11 cellular contexts compared by ENCODE assay signal in genomic region chr9:84123648-84124406, GRCh38.
DNase-seq lines count a peak whose midpoint lies in the region; ATAC-seq and TF ChIP-seq lines count a peak whose summit lies in the region.
"Had no signal": no experiment of that assay in that cellular context is flagged by ENCODE, and none has a peak within 500 bp of the region (broad histone marks: within the 10 kb centered on the region; RNA-seq: fewer than 3 reads in every experiment).

No MANE protein-coding gene starts in this region.

- H2BK5ac ChIP-seq in H9 (ENCODE audit: insufficient read length, low read length) = no peak overlapping the region

- H3K36me3 Mint-ChIP-seq in H9 (ENCODE audit: insufficient read depth in 1 of 3, low read depth in 3 of 3) (no peaks in the 10 kb centered on the region), CD14-positive monocyte (no peaks in the 10 kb centered on the region)

- no peak overlapping the region for H4K5ac ChIP-seq in H9 (ENCODE audit: insufficient read length, low read depth, low read length)

- no peak overlapping the region for H3K4ac ChIP-seq in H9 (ENCODE audit: low read depth, low read length)

- H3K36me3 ChIP-seq in mucosa of descending colon (ENCODE audit: low read depth) = no peaks in the 10 kb centered on the region
- no peaks in the 10 kb centered on the region for H3K36me3 ChIP-seq in spleen
- H3K36me3 ChIP-seq: thyroid gland had no signal

- intact Hi-C loops in mucosa of descending colon (cut with DNase I, micrococcal nuclease) (no loop called here), CD14-positive monocyte (cut with micrococcal nuclease) (no loop called here), spleen (cut with DNase I; ENCODE audit: low total_unique reads) (no loop called here)

- no peak overlapping the region for H2BK120ac ChIP-seq in H9 (ENCODE audit: low read depth, low read length, poor library complexity, severe bottlenecking)

- ATAC-seq in GM19023 (IDR thresholded peaks at IDR 0.05; ENCODE audit: unreplicated experiment) (peak; percentile 94), GM21717 (IDR thresholded peaks at IDR 0.05; ENCODE audit: unreplicated experiment) (peak; percentile 98), HG03159 (IDR thresholded peaks at IDR 0.05; ENCODE audit: unreplicated experiment) (peak; percentile 90), mucosa of descending colon (peak; percentile 74)

- no peak overlapping the region for H2AK5ac ChIP-seq in H9 (ENCODE audit: insufficient read length, low read length)

- no peak overlapping the region for H3K18ac ChIP-seq in H9 (ENCODE audit: insufficient read length, low read depth, low read length)

- no peak overlapping the region for H4K8ac ChIP-seq in H9 (replicated peaks; ENCODE audit: insufficient read length, low read depth, low read length)

- H3K9me3 ChIP-seq in mucosa of descending colon (no peaks in the 10 kb centered on the region), H9 (ENCODE audit: control insufficient read depth, low read depth, low read length) (no peaks in the 10 kb centered on the region), spleen (no peaks in the 10 kb centered on the region)
- H3K9me3 ChIP-seq: thyroid gland had no signal

- no peaks in the 10 kb centered on the region for H3K79me2 ChIP-seq in H9 (ENCODE audit: insufficient read depth, low read length)

- H3T11ph ChIP-seq in H9 (ENCODE audit: low read length) = no peak overlapping the region

- no peak overlapping the region for H3K4me2 ChIP-seq in H9 (ENCODE audit: insufficient read depth, insufficient read length, low read length)

- no peaks in the 10 kb centered on the region for H3K79me1 ChIP-seq in H9 (ENCODE audit: insufficient read depth, low read depth, low read length, poor library complexity, severe bottlenecking)

- no peak overlapping the region for H2BK12ac ChIP-seq in H9 (ENCODE audit: insufficient read length, low read depth, low read length)

- no peak overlapping the region for H4K91ac ChIP-seq in H9 (ENCODE audit: insufficient read length, low read depth, low read length)

- no peak overlapping the region for H2BK15ac ChIP-seq in H9 (ENCODE audit: low read depth, low read length)

- H3K27me3 ChIP-seq in H9 (ENCODE audit: insufficient read depth, low read length) (no peaks in the 10 kb centered on the region), spleen (replicated peaks in 1 of 7) (no peaks in the 10 kb centered on the region)
- H3K27me3 ChIP-seq: thyroid gland had no signal

- H3K4me3 ChIP-seq in mucosa of descending colon = no peak overlapping the region
- H3K4me3 ChIP-seq in spleen = no peak overlapping the region
- H3K4me3 ChIP-seq: thyroid gland had no signal

- no peak overlapping the region for H3K4me3 Mint-ChIP-seq in H9
- H3K4me3 Mint-ChIP-seq in CD14-positive monocyte = no peak overlapping the region

- H2BK20ac ChIP-seq in H9 (ENCODE audit: low read depth, low read length, poor library complexity, severe bottlenecking) = no peak overlapping the region

- H3K4me1 ChIP-seq in mucosa of descending colon (ENCODE audit: low read depth) = peaks cover 3% of the 10 kb centered on the region
- no peaks in the 10 kb centered on the region for H3K4me1 ChIP-seq in H9 (ENCODE audit: insufficient read depth, low read length)
- peaks cover 0 to 7% (median 0%) of the 10 kb centered on the region in 6 donors for H3K4me1 ChIP-seq in spleen

- no peak for DNase-seq in mucosa of descending colon
- DNase-seq in H9 = no peak
- no peak for DNase-seq in CD14-positive monocyte (ENCODE audit: low spot score)
- DNase-seq in spleen = no peak
- no peak for DNase-seq in NK-92 (lab: John Stamatoyannopoulos, UW; ENCODE audit: unreplicated experiment)
- DNase-seq: caudate nucleus, kidney glomerular epithelial cell, thyroid gland had no signal

- H3K9me3 Mint-ChIP-seq in H9 = no peaks in the 10 kb centered on the region
- H3K9me3 Mint-ChIP-seq in CD14-positive monocyte = peaks cover 0 to 8% (median 2%) of the 10 kb centered on the region in 7 donors

- no peaks in the 10 kb centered on the region for H4K20me1 ChIP-seq in H9 (ENCODE audit: control insufficient read depth, insufficient read depth, insufficient read length)

- H3K23me2 ChIP-seq in H9 (ENCODE audit: insufficient read length, low read depth, low read length, poor library complexity, severe bottlenecking) = no peaks in the 10 kb centered on the region

- no peak overlapping the region for H3K27ac ChIP-seq in H9 (ENCODE audit: insufficient read length, low read depth, low read length)
- H3K27ac ChIP-seq in spleen = peak overlapping the region in 2 of 8 donors; percentile 42 to 50

- TF ChIP-seq POLR2A in spleen (IDR thresholded peaks at IDR 0.05) = no peak

- H3K56ac ChIP-seq in H9 (ENCODE audit: insufficient read length, low read depth, low read length) = no peak overlapping the region

- no CpG with 5 or more reads among the region's 3 CpGs for WGBS in H9 (ENCODE audit: extremely low coverage, insufficient read length, low lambda C conversion rate)
- 39 to 58% (median 53%) methylated on average over 3 of the region's 3 CpGs for WGBS in spleen, 5 donors

- TF ChIP-seq CTCF in mucosa of descending colon (IDR thresholded peaks at IDR 0.05) (no peak), H9 (conservative IDR thresholded peaks at IDR 0.05) (no peak), CD14-positive monocyte (IDR thresholded peaks at IDR 0.05) (no peak), spleen (IDR thresholded peaks at IDR 0.05 in 8 of 11, conservative IDR thresholded peaks at IDR 0.05 in 3 of 11) (no peak)

- H3K4me1 Mint-ChIP-seq in H9 (peaks cover 0 to 8% of the 10 kb centered on the region in 2 experiments), CD14-positive monocyte (no peaks in the 10 kb centered on the region)

- H3K27ac Mint-ChIP-seq in H9 (no peak overlapping the region), CD14-positive monocyte (no peak overlapping the region)

- H3K14ac ChIP-seq in H9 (ENCODE audit: insufficient read depth, low read length) = no peak overlapping the region

- no peaks in the 10 kb centered on the region for H3K27me3 Mint-ChIP-seq in H9 (ENCODE audit: low read depth)
- H3K27me3 Mint-ChIP-seq in CD14-positive monocyte (ENCODE audit: low read depth in 3 of 3) = peaks cover 6 to 12% (median 6%) of the 10 kb centered on the region in 3 donors

- no peak overlapping the region for H3K23ac ChIP-seq in H9 (ENCODE audit: insufficient read length, low read depth, low read length)

- H2AFZ ChIP-seq in H9 (ENCODE audit: low read length) = no peak overlapping the region

- no peak overlapping the region for H3K9ac ChIP-seq in H9 (ENCODE audit: extremely low read depth, insufficient read length, low read length)
